In genomic region chr11:75269896-75270295, GRCh38 we compare ENCODE assay signal across 20 cellular contexts. TPM values are rescaled to one million over a fixed set of nuclear protein-coding genes. Genes with fewer than 3 reads are reported as not detected.
DNase-seq lines count a peak whose midpoint lies in the region; ATAC-seq and TF ChIP-seq lines count a peak whose summit lies in the region.
"Had no signal": no experiment of that assay in that cellular context is flagged by ENCODE, and none has a peak within 500 bp of the region (broad histone marks: within the 10 kb centered on the region; RNA-seq: fewer than 3 reads in every experiment).

No MANE protein-coding gene starts in this region.

- DNase-seq in activated naive CD4-positive, alpha-beta T cell treated with anti-CD3 and anti-CD28 coated beads, Interleukin-2, amount 10 ng/mL, durations not matched to agents 7 days and 5 days, result peak; percentile 11
- no peak for DNase-seq in activated naive CD4-positive, alpha-beta T cell treated with anti-CD3 and anti-CD28 coated beads for 36 hours
- peak; percentile 3 for DNase-seq in BE2C
- peak; percentile 37 for DNase-seq in endodermal cell
- peak; percentile 29 for DNase-seq in posterior vena cava (ENCODE audit: low spot score)
- no peak for DNase-seq in ACHN
- no peak for DNase-seq in natural killer cell treated with Interleukin-12 subunit alpha and Interleukin-12 subunit beta and Interleukin-15 and Interleukin-18, amount 100 ng/mL, for 72 hours (ENCODE audit: low spot score)
- DNase-seq: Karpas-422, NCI-H1105, NCI-H146, NCI-H2029, NCI-H446, NCI-H524 treated with DMSO at 0.1 percent for 48 hours, NCI-H774, SHP77 had no signal

- H3K4me3 Mint-ChIP-seq in activated naive CD4-positive, alpha-beta T cell treated with anti-CD3 and anti-CD28 coated beads, Interleukin-2, amount 10 ng/mL, durations not matched to agents 7 days and 5 days, result no peak overlapping the region
- no peak overlapping the region for H3K4me3 Mint-ChIP-seq in activated naive CD4-positive, alpha-beta T cell treated with anti-CD3 and anti-CD28 coated beads for 36 hours
- H3K4me3 Mint-ChIP-seq in endodermal cell, result no peak overlapping the region
- H3K4me3 Mint-ChIP-seq in natural killer cell treated with Interleukin-12 subunit alpha and Interleukin-12 subunit beta and Interleukin-15 and Interleukin-18, amount 100 ng/mL, for 72 hours, result no peak overlapping the region
- H3K4me3 Mint-ChIP-seq: CD4-positive, alpha-beta T cell had no signal

- no peaks in the 10 kb centered on the region for H3K9me3 Mint-ChIP-seq in activated naive CD4-positive, alpha-beta T cell treated with anti-CD3 and anti-CD28 coated beads, Interleukin-2, amount 10 ng/mL, durations not matched to agents 7 days and 5 days
- H3K9me3 Mint-ChIP-seq in activated naive CD4-positive, alpha-beta T cell treated with anti-CD3 and anti-CD28 coated beads for 36 hours, result no peaks in the 10 kb centered on the region
- no peaks in the 10 kb centered on the region for H3K9me3 Mint-ChIP-seq in endodermal cell
- no peaks in the 10 kb centered on the region for H3K9me3 Mint-ChIP-seq in natural killer cell treated with Interleukin-12 subunit alpha and Interleukin-12 subunit beta and Interleukin-15 and Interleukin-18, amount 100 ng/mL, for 72 hours
- H3K9me3 Mint-ChIP-seq: CD4-positive, alpha-beta T cell had no signal

- H3K4me1 Mint-ChIP-seq in activated naive CD4-positive, alpha-beta T cell treated with anti-CD3 and anti-CD28 coated beads, Interleukin-2, amount 10 ng/mL, durations not matched to agents 7 days and 5 days, result peaks cover 27% of the 10 kb centered on the region
- peaks cover 23% of the 10 kb centered on the region for H3K4me1 Mint-ChIP-seq in activated naive CD4-positive, alpha-beta T cell treated with anti-CD3 and anti-CD28 coated beads for 36 hours (ENCODE audit: low read depth)
- H3K4me1 Mint-ChIP-seq in endodermal cell, result peaks cover 2% of the 10 kb centered on the region
- H3K4me1 Mint-ChIP-seq in natural killer cell treated with Interleukin-12 subunit alpha and Interleukin-12 subunit beta and Interleukin-15 and Interleukin-18, amount 100 ng/mL, for 72 hours (ENCODE audit: low read depth in 2 of 2), result peaks cover 0 to 5% of the 10 kb centered on the region in 2 donors

- in situ Hi-C loops in ACHN (cut with HindIII; ENCODE audit: low pct_ligation_motif_present, low pct_unique_long_range_greater_than_20kb, low sequenced_read_pairs), result no loop called here

- TF ChIP-seq CTCF in BE2C (IDR thresholded peaks at IDR 0.05; ENCODE audit: low read depth, low read length) (no peak), endodermal cell (conservative IDR thresholded peaks at IDR 0.05) (no peak)

- H3K36me3 ChIP-seq in BE2C (peaks cover 45% of the 10 kb centered on the region), endodermal cell (ENCODE audit: control insufficient read depth, insufficient read depth, low read length) (peaks cover 65% of the 10 kb centered on the region)

- CTCF ChIA-PET in activated naive CD4-positive, alpha-beta T cell treated with anti-CD3 and anti-CD28 coated beads, Interleukin-2, amount 10 ng/mL, durations not matched to agents 7 days and 5 days (lab: Charles Lee), result interaction anchor here (0.8 to 3.1 kb wide), 7 partner anchors 10 to 339 kb away, joined by 3 to 29 read pairs (median 3); no protein-coding TSS in a partner anchor
- CTCF ChIA-PET in activated naive CD4-positive, alpha-beta T cell treated with anti-CD3 and anti-CD28 coated beads for 36 hours (lab: Charles Lee), result interaction anchor here (1.6 to 13.4 kb wide), 6 partner anchors 10 to 129 kb away, joined by 3 to 374 read pairs (median 16); partner anchors contain the start of gene TPBGL

- ATAC-seq in natural killer cell treated with Interleukin-12 subunit alpha and Interleukin-12 subunit beta and Interleukin-15 and Interleukin-18, amount 100 ng/mL, for 72 hours, result no peak
- ATAC-seq in GM21786 (IDR thresholded peaks at IDR 0.05; ENCODE audit: unreplicated experiment), result no peak

- no peak overlapping the region for H3K4me3 ChIP-seq in BE2C (ENCODE audit: low read depth, low read length)
- no peak overlapping the region for H3K4me3 ChIP-seq in endodermal cell (ENCODE audit: low read length)

- H3K27me3 ChIP-seq in BE2C (no peaks in the 10 kb centered on the region), endodermal cell (ENCODE audit: control insufficient read depth, insufficient read depth, low read length, poor library complexity, severe bottlenecking) (no peaks in the 10 kb centered on the region)

- H3K27ac Mint-ChIP-seq in activated naive CD4-positive, alpha-beta T cell treated with anti-CD3 and anti-CD28 coated beads, Interleukin-2, amount 10 ng/mL, durations not matched to agents 7 days and 5 days, result no peak overlapping the region
- no peak overlapping the region for H3K27ac Mint-ChIP-seq in activated naive CD4-positive, alpha-beta T cell treated with anti-CD3 and anti-CD28 coated beads for 36 hours
- H3K27ac Mint-ChIP-seq in endodermal cell, result no peak overlapping the region
- no peak overlapping the region for H3K27ac Mint-ChIP-seq in natural killer cell treated with Interleukin-12 subunit alpha and Interleukin-12 subunit beta and Interleukin-15 and Interleukin-18, amount 100 ng/mL, for 72 hours
- H3K27ac Mint-ChIP-seq: CD4-positive, alpha-beta T cell had no signal

- H3K27ac ChIP-seq in endodermal cell (ENCODE audit: low read depth, low read length), result no peak overlapping the region
- H3K27ac ChIP-seq: 22Rv1 had no signal

- H3K4me1 ChIP-seq in BE2C, result no peaks in the 10 kb centered on the region
- H3K4me1 ChIP-seq in endodermal cell (ENCODE audit: control insufficient read depth, insufficient read depth, low read length), result no peaks in the 10 kb centered on the region

- no peaks in the 10 kb centered on the region for H3K9me3 ChIP-seq in BE2C
- H3K9me3 ChIP-seq in endodermal cell (ENCODE audit: control insufficient read depth, low read length), result no peaks in the 10 kb centered on the region

- no peaks in the 10 kb centered on the region for H3K27me3 Mint-ChIP-seq in activated naive CD4-positive, alpha-beta T cell treated with anti-CD3 and anti-CD28 coated beads, Interleukin-2, amount 10 ng/mL, durations not matched to agents 7 days and 5 days
- H3K27me3 Mint-ChIP-seq in activated naive CD4-positive, alpha-beta T cell treated with anti-CD3 and anti-CD28 coated beads for 36 hours (ENCODE audit: low read depth), result no peaks in the 10 kb centered on the region
- no peaks in the 10 kb centered on the region for H3K27me3 Mint-ChIP-seq in endodermal cell (ENCODE audit: insufficient read depth)
- H3K27me3 Mint-ChIP-seq in natural killer cell treated with Interleukin-12 subunit alpha and Interleukin-12 subunit beta and Interleukin-15 and Interleukin-18, amount 100 ng/mL, for 72 hours, result no peaks in the 10 kb centered on the region
- H3K27me3 Mint-ChIP-seq: CD4-positive, alpha-beta T cell had no signal

- intact Hi-C loops in activated naive CD4-positive, alpha-beta T cell treated with anti-CD3 and anti-CD28 coated beads for 36 hours (cut with micrococcal nuclease), result no loop called here
- intact Hi-C loops in posterior vena cava (cut with DNase I), result no loop called here

- H3K36me3 Mint-ChIP-seq in activated naive CD4-positive, alpha-beta T cell treated with anti-CD3 and anti-CD28 coated beads, Interleukin-2, amount 10 ng/mL, durations not matched to agents 7 days and 5 days, result peaks cover 5% of the 10 kb centered on the region
- H3K36me3 Mint-ChIP-seq in activated naive CD4-positive, alpha-beta T cell treated with anti-CD3 and anti-CD28 coated beads for 36 hours (ENCODE audit: low read depth), result peaks cover 11% of the 10 kb centered on the region
- peaks cover 62% of the 10 kb centered on the region for H3K36me3 Mint-ChIP-seq in endodermal cell (ENCODE audit: low read depth)
- H3K36me3 Mint-ChIP-seq in natural killer cell treated with Interleukin-12 subunit alpha and Interleukin-12 subunit beta and Interleukin-15 and Interleukin-18, amount 100 ng/mL, for 72 hours, result no peaks in the 10 kb centered on the region

- WGBS in endodermal cell (ENCODE audit: insufficient coverage in 1 of 2, insufficient read length in 1 of 2), 2 experiments, result 95 to 98% methylated on average over 6 to 9 of the region's 9 CpGs

- no peak overlapping the region for H3K9ac ChIP-seq in endodermal cell (ENCODE audit: extremely low read depth, low read length, poor library complexity, severe bottlenecking)

RNA-seq across cellular contexts. Expression of gene TPBGL, which starts 29.3 kb away (rescaled TPM):
- not detected for total RNA-seq in activated naive CD4-positive, alpha-beta T cell treated with anti-CD3 and anti-CD28 coated beads for 36 hours
- polyA plus RNA-seq in BE2C (2012; ENCODE audit: insufficient read depth, insufficient read length, low read depth), result 47.4 TPM
- total RNA-seq in endodermal cell (under 1 TPM in 1 of 2 donors, not detected in 1; 0.13 TPM), posterior vena cava (under 1 TPM; 0.46 to 0.67 TPM)
- polyA plus RNA-seq in endodermal cell (2013, experiment 1 of 2), result 0.28 TPM
- polyA plus RNA-seq in endodermal cell (2013, experiment 2 of 2), result 0.21 TPM
- under 1 TPM; 0.14 to 0.43 TPM for total RNA-seq in natural killer cell treated with Interleukin-12 subunit alpha and Interleukin-12 subunit beta and Interleukin-15 and Interleukin-18, amount 100 ng/mL, for 72 hours
- total RNA-seq: HT-29 had no signal
- polyA plus RNA-seq: BJ had no signal

Comparison
In these comparisons a context has a peak if more than half of its experiments do, and no peak if none do; other contexts are left out.
1. DNase-seq: peak in activated naive CD4-positive, alpha-beta T cell treated with anti-CD3 and anti-CD28 coated beads, Interleukin-2, amount 10 ng/mL, durations not matched to agents 7 days and 5 days (single experiment), BE2C (single experiment), endodermal cell (single experiment) and posterior vena cava (single experiment); none in activated naive CD4-positive, alpha-beta T cell treated with anti-CD3 and anti-CD28 coated beads for 36 hours (single experiment), ACHN (single experiment) and natural killer cell treated with Interleukin-12 subunit alpha and Interleukin-12 subunit beta and Interleukin-15 and Interleukin-18, amount 100 ng/mL, for 72 hours (single experiment).